15 cellular contexts compared by ENCODE assay signal in the genomic region with DNA sequence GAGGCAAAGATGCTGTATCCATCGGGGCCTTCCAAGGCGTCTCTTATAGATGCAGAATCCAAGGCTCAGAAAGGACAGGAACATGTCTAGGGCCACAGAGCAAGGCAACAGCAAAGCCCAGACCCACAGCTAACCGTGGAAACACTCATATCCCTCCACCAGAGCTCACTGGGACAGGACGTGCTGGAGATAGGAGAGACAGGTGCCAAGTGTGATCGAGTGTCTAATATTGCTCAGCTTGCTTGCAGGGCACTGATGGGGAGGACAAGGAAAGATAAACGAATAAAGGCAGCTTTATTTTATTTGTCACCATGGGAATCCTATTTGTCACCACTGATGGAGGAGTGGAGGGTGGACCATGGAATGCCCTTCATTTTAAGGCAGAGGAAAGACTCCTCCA. TPM values are rescaled to one million over a fixed set of nuclear protein-coding genes. Genes with fewer than 3 reads are reported as not detected.
DNase-seq lines count a peak whose midpoint lies in the region; TF ChIP-seq lines count a peak whose summit lies in the region.
"Had no signal": no experiment of that assay in that cellular context is flagged by ENCODE, and none has a peak within 500 bp of the region (broad histone marks: within the 10 kb centered on the region; RNA-seq: fewer than 3 reads in every experiment).

No MANE protein-coding gene starts in this region.

- H3K27me3 Mint-ChIP-seq in activated naive CD4-positive, alpha-beta T cell treated with anti-CD3 and anti-CD28 coated beads, Interleukin-2, amount 10 ng/mL, durations not matched to agents 7 days and 5 days: peaks cover 11% of the 10 kb centered on the region
- no peaks in the 10 kb centered on the region; the same call in 1 of the 2 replicates for H3K27me3 Mint-ChIP-seq in H9 (ENCODE audit: low read depth)
- H3K27me3 Mint-ChIP-seq: CD4-positive, alpha-beta memory T cell had no signal

- H3K23me2 ChIP-seq in H9 (ENCODE audit: insufficient read length, low read depth, low read length, poor library complexity, severe bottlenecking): no peaks in the 10 kb centered on the region

- CTCF ChIA-PET in activated naive CD4-positive, alpha-beta T cell treated with anti-CD3 and anti-CD28 coated beads, Interleukin-2, amount 10 ng/mL, durations not matched to agents 7 days and 5 days (lab: Charles Lee): interaction anchor here (0.9 to 1.8 kb wide), 4 partner anchors 26 to 231 kb away, joined by 3 to 7 read pairs (median 4); no protein-coding TSS in a partner anchor

- no peaks in the 10 kb centered on the region for H3K36me3 Mint-ChIP-seq in activated naive CD4-positive, alpha-beta T cell treated with anti-CD3 and anti-CD28 coated beads, Interleukin-2, amount 10 ng/mL, durations not matched to agents 7 days and 5 days
- H3K36me3 Mint-ChIP-seq in H9 (ENCODE audit: insufficient read depth in 1 of 3, low read depth in 3 of 3): no peaks in the 10 kb centered on the region; a peak in 1 of 7 replicates
- H3K36me3 Mint-ChIP-seq: CD14-positive monocyte; CD4-positive, alpha-beta memory T cell had no signal

- H3K36me3 ChIP-seq in testis (ENCODE audit: low read depth, missing control alignments): no peaks in the 10 kb centered on the region
- H3K36me3 ChIP-seq: BLaER1 had no signal

- H3K4me1 Mint-ChIP-seq in activated naive CD4-positive, alpha-beta T cell treated with anti-CD3 and anti-CD28 coated beads, Interleukin-2, amount 10 ng/mL, durations not matched to agents 7 days and 5 days: peaks cover 4% of the 10 kb centered on the region
- H3K4me1 Mint-ChIP-seq in H9: peaks cover 0 to 13% of the 10 kb centered on the region in 2 experiments; a peak in 2 of 4 replicates
- H3K4me1 Mint-ChIP-seq: CD14-positive monocyte had no signal

- H4K20me1 ChIP-seq in H9 (ENCODE audit: control insufficient read depth, insufficient read depth, insufficient read length): no peaks in the 10 kb centered on the region
- H4K20me1 ChIP-seq: BLaER1 had no signal

- no peak overlapping the region for H3K18ac ChIP-seq in H9 (ENCODE audit: insufficient read length, low read depth, low read length)

- no peaks in the 10 kb centered on the region for H3K9me3 Mint-ChIP-seq in activated naive CD4-positive, alpha-beta T cell treated with anti-CD3 and anti-CD28 coated beads, Interleukin-2, amount 10 ng/mL, durations not matched to agents 7 days and 5 days
- no peaks in the 10 kb centered on the region for H3K9me3 Mint-ChIP-seq in H9
- H3K9me3 Mint-ChIP-seq: CD14-positive monocyte; CD4-positive, alpha-beta memory T cell had no signal

- no peak overlapping the region for H3K27ac ChIP-seq in H9 (ENCODE audit: insufficient read length, low read depth, low read length)
- no peak overlapping the region for H3K27ac ChIP-seq in testis
- H3K27ac ChIP-seq: BLaER1 had no signal

- H3K27ac Mint-ChIP-seq in activated naive CD4-positive, alpha-beta T cell treated with anti-CD3 and anti-CD28 coated beads, Interleukin-2, amount 10 ng/mL, durations not matched to agents 7 days and 5 days: no peak overlapping the region
- no peak overlapping the region; a peak in 1 of 7 replicates for H3K27ac Mint-ChIP-seq in H9
- H3K27ac Mint-ChIP-seq: CD4-positive, alpha-beta memory T cell had no signal

- intact Hi-C loops in testis (cut with DNase I; ENCODE audit: low total_unique reads): no loop called here

- H4K91ac ChIP-seq in H9 (ENCODE audit: insufficient read length, low read depth, low read length): no peak overlapping the region

- TF ChIP-seq POLR2A in testis (IDR thresholded peaks at IDR 0.05): no peak

- H2BK20ac ChIP-seq in H9 (ENCODE audit: low read depth, low read length, poor library complexity, severe bottlenecking): no peak overlapping the region

- no peak overlapping the region for H2AK5ac ChIP-seq in H9 (ENCODE audit: insufficient read length, low read length)

- H3K79me2 ChIP-seq in H9 (ENCODE audit: insufficient read depth, low read length): no peaks in the 10 kb centered on the region

- H2AFZ ChIP-seq in H9 (ENCODE audit: low read length): no peak overlapping the region

- H3K9ac ChIP-seq in H9 (ENCODE audit: extremely low read depth, insufficient read length, low read length): no peak overlapping the region
- H3K9ac ChIP-seq: BLaER1 had no signal

- H3K9me3 ChIP-seq in H9 (ENCODE audit: control insufficient read depth, low read depth, low read length) (no peaks in the 10 kb centered on the region), testis (no peaks in the 10 kb centered on the region)
- H3K9me3 ChIP-seq: BLaER1 had no signal

- H2BK15ac ChIP-seq in H9 (ENCODE audit: low read depth, low read length): no peak overlapping the region

- WGBS in H9 (ENCODE audit: extremely low coverage, insufficient read length, low lambda C conversion rate): no CpG with 5 or more reads among the region's 6 CpGs
- WGBS in testis, 2 donors: 75 to 82% methylated on average over 6 of the region's 6 CpGs

- H3K4ac ChIP-seq in H9 (ENCODE audit: low read depth, low read length): no peak overlapping the region

- H3K56ac ChIP-seq in H9 (ENCODE audit: insufficient read length, low read depth, low read length): no peak overlapping the region

- H2BK5ac ChIP-seq in H9 (ENCODE audit: insufficient read length, low read length): no peak overlapping the region

- H4K8ac ChIP-seq in H9 (replicated peaks; ENCODE audit: insufficient read length, low read depth, low read length): no peak overlapping the region

- H3K4me2 ChIP-seq in H9 (ENCODE audit: insufficient read depth, insufficient read length, low read length): no peak overlapping the region
- H3K4me2 ChIP-seq: BLaER1 had no signal

- no peak overlapping the region for H3K4me3 ChIP-seq in testis
- H3K4me3 ChIP-seq: BLaER1, GM12878 had no signal

- no peaks in the 10 kb centered on the region for H3K79me1 ChIP-seq in H9 (ENCODE audit: insufficient read depth, low read depth, low read length, poor library complexity, severe bottlenecking)

- peak; percentile 11 for DNase-seq in activated naive CD4-positive, alpha-beta T cell treated with anti-CD3 and anti-CD28 coated beads, Interleukin-2, amount 10 ng/mL, durations not matched to agents 7 days and 5 days
- no peak for DNase-seq in activated naive CD4-positive, alpha-beta T cell treated with anti-CD3 and anti-CD28 coated beads, Interleukin-2, amount 50 U/mL, for 16 hours
- DNase-seq in H9 (peak; percentile 4), mesenteric fat pad (ENCODE audit: low spot score) (peak; percentile 41), testis (peak; percentile 54)
- DNase-seq in activated CD4-positive, alpha-beta T cell treated with anti-CD3 and anti-CD28 coated beads for 1 hour: no peak
- no peak for DNase-seq in activated T-cell treated with anti-CD3 and anti-CD28 coated beads, Interleukin-2, amount 50 U/mL, for 1 hour
- DNase-seq: 8988T; CD4-positive, alpha-beta memory T cell; DMS79 treated with DMSO at 0.1 percent for 48 hours; GOT3; H7 had no signal

- no peaks in the 10 kb centered on the region; the same call in 1 of the 2 replicates for H3K27me3 ChIP-seq in H9 (ENCODE audit: insufficient read depth, low read length)
- no peaks in the 10 kb centered on the region for H3K27me3 ChIP-seq in testis
- H3K27me3 ChIP-seq: BLaER1 had no signal

- no peak overlapping the region for H2BK120ac ChIP-seq in H9 (ENCODE audit: low read depth, low read length, poor library complexity, severe bottlenecking)

- no peak overlapping the region for H4K5ac ChIP-seq in H9 (ENCODE audit: insufficient read length, low read depth, low read length)

- H3K4me1 ChIP-seq in H9 (ENCODE audit: insufficient read depth, low read length) (no peaks in the 10 kb centered on the region), testis (no peaks in the 10 kb centered on the region)
- H3K4me1 ChIP-seq: BLaER1 had no signal

- H3K4me3 Mint-ChIP-seq in activated naive CD4-positive, alpha-beta T cell treated with anti-CD3 and anti-CD28 coated beads, Interleukin-2, amount 10 ng/mL, durations not matched to agents 7 days and 5 days: no peak overlapping the region
- no peak overlapping the region for H3K4me3 Mint-ChIP-seq in H9
- H3K4me3 Mint-ChIP-seq: CD14-positive monocyte; CD4-positive, alpha-beta memory T cell had no signal

- no peak overlapping the region; the same call in 1 of the 2 replicates for H3K14ac ChIP-seq in H9 (ENCODE audit: insufficient read depth, low read length)

- H3T11ph ChIP-seq in H9 (ENCODE audit: low read length): no peak overlapping the region

- H3K23ac ChIP-seq in H9 (ENCODE audit: insufficient read length, low read depth, low read length): no peak overlapping the region

- H2BK12ac ChIP-seq in H9 (ENCODE audit: insufficient read length, low read depth, low read length): no peak overlapping the region

- TF ChIP-seq CTCF in H9 (conservative IDR thresholded peaks at IDR 0.05) (no peak), testis (IDR thresholded peaks at IDR 0.05) (no peak)

RNA-seq across cellular contexts. Expression of a gene that starts 44.0 kb away (rescaled TPM):
- total RNA-seq in H9 (2021): 19.7 and 20.8 TPM in 2 replicates
- 44.9 TPM for total RNA-seq in mesenteric fat pad
- 10 to 100 TPM; 21.2 to 31.5 TPM for total RNA-seq in testis
- 20.6 TPM for polyA plus RNA-seq in testis (ENCODE audit: insufficient read depth, low read depth, low replicate concordance)

Comparison
In these comparisons a context has a peak if more than half of its experiments do, and no peak if none do; other contexts are left out.
1. DNase-seq: peak in activated naive CD4-positive, alpha-beta T cell treated with anti-CD3 and anti-CD28 coated beads, Interleukin-2, amount 10 ng/mL, durations not matched to agents 7 days and 5 days (single experiment), H9 (single experiment), mesenteric fat pad (single experiment) and testis (single experiment); none in activated naive CD4-positive, alpha-beta T cell treated with anti-CD3 and anti-CD28 coated beads, Interleukin-2, amount 50 U/mL, for 16 hours (single experiment), activated CD4-positive, alpha-beta T cell treated with anti-CD3 and anti-CD28 coated beads for 1 hour (single experiment) and activated T-cell treated with anti-CD3 and anti-CD28 coated beads, Interleukin-2, amount 50 U/mL, for 1 hour (single experiment).